ENCODE assay signal across 15 cellular contexts in genomic region chr14:105888151-105888550, GRCh38.
DNase-seq lines count a peak whose midpoint lies in the region; ATAC-seq and TF ChIP-seq lines count a peak whose summit lies in the region.
"Had no signal": no experiment of that assay in that cellular context is flagged by ENCODE, and none has a peak within 500 bp of the region (broad histone marks: within the 10 kb centered on the region; RNA-seq: fewer than 3 reads in every experiment).

No MANE protein-coding gene starts in this region.

- POLR2A ChIA-PET in activated B cell treated with CpG ODN at 0.5 μM for 24 hours (lab: Charles Lee): interaction anchor here (6.2 kb wide), 1 partner anchor 28 kb away, joined by 93 read pairs; no protein-coding TSS in a partner anchor

- H3K9me2 ChIP-seq in GM23248 (ENCODE audit: insufficient read depth): no peaks in the 10 kb centered on the region
- H3K9me2 ChIP-seq: SK-N-SH had no signal

- H3K27me3 ChIP-seq in GM23248 (replicated peaks; ENCODE audit: insufficient read depth): no peaks in the 10 kb centered on the region

- H3K4me3 Mint-ChIP-seq in activated naive CD4-positive, alpha-beta T cell treated with anti-CD3 and anti-CD28 coated beads, Interleukin-2, amount 10 ng/mL, durations not matched to agents 7 days and 5 days: no peak overlapping the region
- H3K4me3 Mint-ChIP-seq in activated B cell treated with CpG ODN at 0.5 μM for 24 hours: peak overlapping the region; percentile 28

- H3K4me1 ChIP-seq in GM23248 (ENCODE audit: insufficient read depth): no peaks in the 10 kb centered on the region
- H3K4me1 ChIP-seq: Caco-2 had no signal

- H3K9me3 ChIP-seq in GM23248 (ENCODE audit: low read depth): no peaks in the 10 kb centered on the region
- H3K9me3 ChIP-seq: Caco-2, SK-N-SH had no signal

- H3K4me1 Mint-ChIP-seq in activated naive CD4-positive, alpha-beta T cell treated with anti-CD3 and anti-CD28 coated beads, Interleukin-2, amount 10 ng/mL, durations not matched to agents 7 days and 5 days: peaks cover 33% of the 10 kb centered on the region
- H3K4me1 Mint-ChIP-seq in activated B cell treated with CpG ODN at 0.5 μM for 24 hours: peaks cover 2% of the 10 kb centered on the region

- no peaks in the 10 kb centered on the region for H3K79me2 ChIP-seq in GM23248 (ENCODE audit: insufficient read depth)

- TF ChIP-seq CTCF in GM10266 (IDR thresholded peaks at IDR 0.05; ENCODE audit: control insufficient read depth, insufficient read depth, low read depth, missing control alignments) (no peak), activated B cell treated with CpG ODN at 0.5 μM for 24 hours (IDR thresholded peaks at IDR 0.05) (no peak)

- WGBS in GM23248 (ENCODE audit: low coverage in 1 of 2, low lambda C conversion rate in 2 of 2, missing lambda C conversion rate in 2 of 2), 2 experiments: 46 to 56% methylated on average over 2 of the region's 2 CpGs

- H3K9ac ChIP-seq in GM23248: no peak overlapping the region
- H3K9ac ChIP-seq: SK-N-SH had no signal

- H3K4me3 ChIP-seq in GM23248: no peak overlapping the region
- H3K4me3 ChIP-seq: PC-9 had no signal

- no peaks in the 10 kb centered on the region for H3K36me3 ChIP-seq in GM23248 (ENCODE audit: low read depth)

- H3K27ac Mint-ChIP-seq in activated naive CD4-positive, alpha-beta T cell treated with anti-CD3 and anti-CD28 coated beads, Interleukin-2, amount 10 ng/mL, durations not matched to agents 7 days and 5 days: peak overlapping the region; percentile 50
- H3K27ac Mint-ChIP-seq in activated B cell treated with CpG ODN at 0.5 μM for 24 hours: peak overlapping the region; percentile 66

- H3F3A ChIP-seq in GM23248 (ENCODE audit: insufficient read depth): no peaks in the 10 kb centered on the region

- H3K4me2 ChIP-seq in GM23248 (ENCODE audit: unreplicated experiment): no peak overlapping the region
- H3K4me2 ChIP-seq: PC-9, SK-N-SH had no signal

- intact Hi-C loops in activated B cell treated with CpG ODN at 0.5 μM for 24 hours (cut with micrococcal nuclease): no loop called here
- intact Hi-C loops in posterior vena cava (cut with DNase I): no loop called here

- no peaks in the 10 kb centered on the region for H4K20me1 ChIP-seq in GM23248 (ENCODE audit: insufficient read depth)

- H3K9me3 Mint-ChIP-seq in activated naive CD4-positive, alpha-beta T cell treated with anti-CD3 and anti-CD28 coated beads, Interleukin-2, amount 10 ng/mL, durations not matched to agents 7 days and 5 days: peaks cover 2% of the 10 kb centered on the region
- H3K9me3 Mint-ChIP-seq in activated B cell treated with CpG ODN at 0.5 μM for 24 hours: no peaks in the 10 kb centered on the region

- peak; percentile 22 for DNase-seq in activated naive CD4-positive, alpha-beta T cell treated with anti-CD3 and anti-CD28 coated beads, Interleukin-2, amount 10 ng/mL, durations not matched to agents 7 days and 5 days
- DNase-seq in activated naive CD4-positive, alpha-beta T cell (lab: John Stamatoyannopoulos, UW): no peak
- peak; percentile 1 for DNase-seq in GM10266 (ENCODE audit: extremely low spot score)
- DNase-seq in activated B cell treated with CpG ODN at 0.5 μM for 24 hours: no peak
- peak; percentile 35 for DNase-seq in posterior vena cava (ENCODE audit: low spot score)
- DNase-seq in GM23248: no peak
- DNase-seq in HuH-7 (ENCODE audit: low spot score): no peak
- DNase-seq in HT-29 (ENCODE audit: low spot score): no peak
- DNase-seq: NCI-H1048, NCI-H146, NCI-H345, NCI-H748 treated with DMSO at 0.1 percent for 48 hours, PC-9, SK-N-SH had no signal

- no peak overlapping the region for H2AFZ ChIP-seq in GM23248
- H2AFZ ChIP-seq: PC-9 had no signal

- peaks cover 4% of the 10 kb centered on the region for H3K36me3 Mint-ChIP-seq in activated naive CD4-positive, alpha-beta T cell treated with anti-CD3 and anti-CD28 coated beads, Interleukin-2, amount 10 ng/mL, durations not matched to agents 7 days and 5 days
- H3K36me3 Mint-ChIP-seq in activated B cell treated with CpG ODN at 0.5 μM for 24 hours (ENCODE audit: low read depth): no peaks in the 10 kb centered on the region

- CTCF ChIA-PET in activated naive CD4-positive, alpha-beta T cell treated with anti-CD3 and anti-CD28 coated beads, Interleukin-2, amount 10 ng/mL, durations not matched to agents 7 days and 5 days (lab: Charles Lee): no interaction called here
- CTCF ChIA-PET in activated B cell treated with CpG ODN at 0.5 μM for 24 hours (lab: Charles Lee): no interaction called here

- in situ Hi-C loops in GM23248 (cut with MboI): no loop called here

- no peak overlapping the region for H3K27ac ChIP-seq in GM23248
- H3K27ac ChIP-seq: PC-9 had no signal

- H3K27me3 Mint-ChIP-seq in activated naive CD4-positive, alpha-beta T cell treated with anti-CD3 and anti-CD28 coated beads, Interleukin-2, amount 10 ng/mL, durations not matched to agents 7 days and 5 days: peaks cover 98% of the 10 kb centered on the region
- H3K27me3 Mint-ChIP-seq in activated B cell treated with CpG ODN at 0.5 μM for 24 hours: no peaks in the 10 kb centered on the region

- ATAC-seq in activated B cell treated with CpG ODN at 0.5 μM for 24 hours (ENCODE audit: low read depth): no peak

Comparison
In these comparisons a context has a peak if more than half of its experiments do, and no peak if none do; other contexts are left out.
1. DNase-seq: peak in activated naive CD4-positive, alpha-beta T cell treated with anti-CD3 and anti-CD28 coated beads, Interleukin-2, amount 10 ng/mL, durations not matched to agents 7 days and 5 days (single experiment), GM10266 (single experiment) and posterior vena cava (single experiment); none in activated naive CD4-positive, alpha-beta T cell (0 of 4), activated B cell treated with CpG ODN at 0.5 μM for 24 hours (single experiment), GM23248 (single experiment), HuH-7 (single experiment) and HT-29 (single experiment).